In genomic region chr7:155233703-155234492, GRCh38 we compare ENCODE assay signal across 12 cellular contexts.
DNase-seq lines count a peak whose midpoint lies in the region; ATAC-seq and TF ChIP-seq lines count a peak whose summit lies in the region.
"Had no signal": no experiment of that assay in that cellular context is flagged by ENCODE, and none has a peak within 500 bp of the region (broad histone marks: within the 10 kb centered on the region; RNA-seq: fewer than 3 reads in every experiment).

No MANE protein-coding gene starts in this region.

- TF ChIP-seq CTCF in BE2C (IDR thresholded peaks at IDR 0.05; ENCODE audit: low read depth, low read length) = peak; percentile 28
- TF ChIP-seq CTCF in epithelial cell of proximal tubule (conservative IDR thresholded peaks at IDR 0.05; ENCODE audit: low read depth, low read length) = peak; percentile 36
- TF ChIP-seq CTCF in osteoblast (IDR thresholded peaks at IDR 0.05; ENCODE audit: extremely low read depth, low read depth, low read length) = peak; percentile 15
- no peak for TF ChIP-seq CTCF in right atrium auricular region (IDR thresholded peaks at IDR 0.05)

- no peak overlapping the region for H3K27ac Mint-ChIP-seq in natural killer cell treated with Interleukin-12 subunit alpha and Interleukin-12 subunit beta and Interleukin-15 and Interleukin-18, amount 100 ng/mL, for 72 hours
- H3K27ac Mint-ChIP-seq: activated T-cell treated with anti-CD3 and anti-CD28 coated beads, Interleukin-2, amount 50 U/mL, for 24 hours; CD4-positive, alpha-beta memory T cell had no signal

- H3K4me3 Mint-ChIP-seq in natural killer cell treated with Interleukin-12 subunit alpha and Interleukin-12 subunit beta and Interleukin-15 and Interleukin-18, amount 100 ng/mL, for 72 hours = no peak overlapping the region
- H3K4me3 Mint-ChIP-seq: activated T-cell treated with anti-CD3 and anti-CD28 coated beads, Interleukin-2, amount 50 U/mL, for 24 hours had no signal

- peaks cover under 1 to 6% of the 10 kb centered on the region in 2 donors for H3K27me3 Mint-ChIP-seq in natural killer cell treated with Interleukin-12 subunit alpha and Interleukin-12 subunit beta and Interleukin-15 and Interleukin-18, amount 100 ng/mL, for 72 hours

- H3K36me3 Mint-ChIP-seq in natural killer cell treated with Interleukin-12 subunit alpha and Interleukin-12 subunit beta and Interleukin-15 and Interleukin-18, amount 100 ng/mL, for 72 hours = no peaks in the 10 kb centered on the region
- H3K36me3 Mint-ChIP-seq: CD4-positive, alpha-beta memory T cell had no signal

- H3K27me3 ChIP-seq in BE2C (no peaks in the 10 kb centered on the region), osteoblast (ENCODE audit: insufficient read depth, low read length) (no peaks in the 10 kb centered on the region), right atrium auricular region (no peaks in the 10 kb centered on the region)
- H3K27me3 ChIP-seq: breast epithelium had no signal

- H3K4me3 ChIP-seq in BE2C (ENCODE audit: low read depth, low read length) = no peak overlapping the region
- no peak overlapping the region for H3K4me3 ChIP-seq in epithelial cell of proximal tubule (ENCODE audit: low read depth, low read length)
- H3K4me3 ChIP-seq in osteoblast (ENCODE audit: insufficient read depth, low read length) = no peak overlapping the region
- H3K4me3 ChIP-seq in right atrium auricular region = no peak overlapping the region
- H3K4me3 ChIP-seq: breast epithelium had no signal

- H3K4me1 ChIP-seq in BE2C (no peaks in the 10 kb centered on the region; the same call in 1 of the 2 replicates), osteoblast (ENCODE audit: insufficient read depth, low read length) (peaks cover 6% of the 10 kb centered on the region), right atrium auricular region (no peaks in the 10 kb centered on the region)
- H3K4me1 ChIP-seq: breast epithelium had no signal

- H3K4me2 ChIP-seq in osteoblast (ENCODE audit: insufficient read depth, low read length) = no peak overlapping the region

- no peaks in the 10 kb centered on the region for H3K79me2 ChIP-seq in osteoblast (ENCODE audit: insufficient read depth, low read length)

- H3K27ac ChIP-seq in osteoblast (ENCODE audit: low read depth, low read length) = no peak overlapping the region
- H3K27ac ChIP-seq in right atrium auricular region = no peak overlapping the region

- no peaks in the 10 kb centered on the region for H3K36me3 ChIP-seq in BE2C
- no peaks in the 10 kb centered on the region for H3K36me3 ChIP-seq in osteoblast (ENCODE audit: insufficient read depth, low read length)
- no peaks in the 10 kb centered on the region for H3K36me3 ChIP-seq in right atrium auricular region
- H3K36me3 ChIP-seq: breast epithelium had no signal

- H3K9me3 ChIP-seq in BE2C (no peaks in the 10 kb centered on the region; the same call in 1 of the 2 replicates), osteoblast (ENCODE audit: low read depth, low read length) (no peaks in the 10 kb centered on the region), right atrium auricular region (no peaks in the 10 kb centered on the region)
- H3K9me3 ChIP-seq: breast epithelium had no signal

- H3K9me3 Mint-ChIP-seq in natural killer cell treated with Interleukin-12 subunit alpha and Interleukin-12 subunit beta and Interleukin-15 and Interleukin-18, amount 100 ng/mL, for 72 hours = no peaks in the 10 kb centered on the region
- H3K9me3 Mint-ChIP-seq: activated T-cell treated with anti-CD3 and anti-CD28 coated beads, Interleukin-2, amount 50 U/mL, for 24 hours; CD4-positive, alpha-beta memory T cell had no signal

- no peak overlapping the region for H2AFZ ChIP-seq in osteoblast (ENCODE audit: low read length)

- no peaks in the 10 kb centered on the region for H4K20me1 ChIP-seq in osteoblast (ENCODE audit: insufficient read depth, low read length)

- no peak for ATAC-seq in activated CD4-positive, CD25-positive, alpha-beta regulatory T cell treated with anti-CD3 and anti-CD28 coated beads, Interleukin-2, amount 50 U/mL, for 24 hours
- no peak for ATAC-seq in natural killer cell treated with Interleukin-12 subunit alpha and Interleukin-12 subunit beta and Interleukin-15 and Interleukin-18, amount 100 ng/mL, for 72 hours
- ATAC-seq in GM21528 (IDR thresholded peaks at IDR 0.05; ENCODE audit: low FRiP score, unreplicated experiment) = no peak

- H3K4me1 Mint-ChIP-seq in natural killer cell treated with Interleukin-12 subunit alpha and Interleukin-12 subunit beta and Interleukin-15 and Interleukin-18, amount 100 ng/mL, for 72 hours (ENCODE audit: low read depth in 2 of 2) = peaks cover 0 to 3% of the 10 kb centered on the region in 2 donors
- H3K4me1 Mint-ChIP-seq: CD4-positive, alpha-beta memory T cell had no signal

- no peak for DNase-seq in BE2C
- DNase-seq in HT-29 (ENCODE audit: low spot score) = peak; percentile 45
- DNase-seq in epithelial cell of proximal tubule (ENCODE audit: low read depth) = no peak
- DNase-seq in osteoblast (ENCODE audit: insufficient read length, low spot score, missing footprints) = peak; percentile 44
- DNase-seq in natural killer cell treated with Interleukin-12 subunit alpha and Interleukin-12 subunit beta and Interleukin-15 and Interleukin-18, amount 100 ng/mL, for 72 hours (ENCODE audit: low spot score) = no peak
- no peak for DNase-seq in right atrium auricular region (ENCODE audit: low spot score)
- DNase-seq: activated T-cell treated with anti-CD3 and anti-CD28 coated beads, Interleukin-2, amount 50 U/mL, for 24 hours; CD4-positive, alpha-beta memory T cell; NCI-H345 had no signal

Comparison
In these comparisons a context has a peak if more than half of its experiments do, and no peak if none do; other contexts are left out.
1. DNase-seq: peak in HT-29 (single experiment) and osteoblast (single experiment); none in BE2C (single experiment), epithelial cell of proximal tubule (single experiment), natural killer cell treated with Interleukin-12 subunit alpha and Interleukin-12 subunit beta and Interleukin-15 and Interleukin-18, amount 100 ng/mL, for 72 hours (single experiment) and right atrium auricular region (single experiment).
2. CTCF ChIP-seq: peak in BE2C (single experiment), epithelial cell of proximal tubule (single experiment) and osteoblast (single experiment); none in right atrium auricular region (0 of 2).